9 cellular contexts compared by ENCODE assay signal in the genomic region with DNA sequence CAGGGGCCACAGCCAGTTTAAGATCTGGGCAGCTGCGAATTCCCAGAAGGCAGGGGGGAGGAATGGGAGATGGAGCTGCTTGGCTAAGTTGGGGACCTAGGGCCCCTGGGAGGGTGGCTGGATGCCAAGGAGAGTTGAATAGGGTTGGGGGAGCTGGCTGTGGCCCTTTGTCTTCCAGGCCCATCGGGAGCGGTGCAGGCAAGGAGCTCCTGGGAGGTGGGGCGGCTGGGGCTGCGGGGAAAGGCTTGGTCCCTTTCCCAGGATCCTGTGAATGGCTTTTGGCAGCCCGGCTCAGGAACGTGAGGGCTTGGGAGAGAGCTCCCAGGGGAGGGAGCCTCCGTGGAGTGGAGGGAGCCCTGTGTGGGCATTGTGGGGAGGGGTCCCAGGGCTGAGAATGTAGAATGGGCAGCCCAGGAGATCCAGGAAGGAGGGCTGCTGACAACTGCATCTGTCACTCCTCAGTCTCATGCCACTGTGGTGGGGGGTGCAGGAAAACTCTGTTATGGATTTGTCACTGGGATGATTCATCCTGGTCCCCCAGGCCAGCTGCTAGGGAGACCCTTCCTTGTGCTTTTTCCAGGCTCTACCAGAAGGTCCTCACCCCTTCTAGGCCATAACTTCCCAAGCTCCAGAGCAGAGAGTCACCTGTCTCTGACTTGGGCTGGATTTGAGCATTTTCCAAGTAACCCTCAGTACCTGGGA. TPM values are rescaled to one million over a fixed set of nuclear protein-coding genes. Genes with fewer than 3 reads are reported as not detected.
DNase-seq lines count a peak whose midpoint lies in the region; ATAC-seq and TF ChIP-seq lines count a peak whose summit lies in the region.
"Had no signal": no experiment of that assay in that cellular context is flagged by ENCODE, and none has a peak within 500 bp of the region (broad histone marks: within the 10 kb centered on the region; RNA-seq: fewer than 3 reads in every experiment).

No MANE protein-coding gene starts in this region.

- H3K79me2 ChIP-seq in HCT116 (ENCODE audit: insufficient read depth, low read length) = no peaks in the 10 kb centered on the region

- peaks cover 26% of the 10 kb centered on the region for H3K27me3 Mint-ChIP-seq in activated naive CD8-positive, alpha-beta T cell treated with anti-CD3 and anti-CD28 coated beads for 36 hours

- TF ChIP-seq RAD21 in HCT116 (IDR thresholded peaks at IDR 0.05; ENCODE audit: low read depth) = no peak

- H2AFZ ChIP-seq in HCT116 (ENCODE audit: low read depth, low read length, poor library complexity, severe bottlenecking) = no peak overlapping the region

- H3K27me3 ChIP-seq in HCT116 (ENCODE audit: insufficient read depth, low read length) (no peaks in the 10 kb centered on the region), sigmoid colon (peaks cover 0 to 3% (median 0%) of the 10 kb centered on the region in 3 donors)

- H3K4me1 ChIP-seq in HCT116 (ENCODE audit: control insufficient read depth in 1 of 2, insufficient read depth in 2 of 2, low read length in 2 of 2) (peaks cover 10 to 24% of the 10 kb centered on the region in 2 experiments; a peak in 3 of 4 replicates), sigmoid colon (peaks cover 0 to 26% (median 22%) of the 10 kb centered on the region in 4 donors)

- POLR2A ChIA-PET in HCT116 (lab: Charles Lee) = no interaction called here

- H4K20me1 ChIP-seq in HCT116 (ENCODE audit: insufficient read depth) = no peaks in the 10 kb centered on the region

- intact Hi-C loops in HCT116 (cut with micrococcal nuclease) = no loop called here
- intact Hi-C loops in sigmoid colon (cut with DNase I) = loop anchor here (2.0 to 5.0 kb wide), 3 partner anchors 16 to 59 kb away; partner anchors contain the start of gene PEX16

- TF ChIP-seq CTCF in HCT116 (IDR thresholded peaks at IDR 0.05 in 2 of 3, conservative IDR thresholded peaks at IDR 0.05 in 1 of 3; ENCODE audit: borderline replicate concordance in 1 of 3, insufficient read depth in 1 of 3, low read depth in 2 of 3, low read length in 2 of 3) = no peak
- no peak for TF ChIP-seq CTCF in sigmoid colon (IDR thresholded peaks at IDR 0.05)

- H3K4me2 ChIP-seq in HCT116 (ENCODE audit: low read length) = peak overlapping the region; percentile 68

- TF ChIP-seq EP300 in sigmoid colon (IDR thresholded peaks at IDR 0.05) = no peak

- H3K27ac Mint-ChIP-seq in activated naive CD8-positive, alpha-beta T cell treated with anti-CD3 and anti-CD28 coated beads for 36 hours = no peak overlapping the region

- H3K4me3 Mint-ChIP-seq in activated naive CD8-positive, alpha-beta T cell treated with anti-CD3 and anti-CD28 coated beads for 36 hours = peak overlapping the region; percentile 55

- H3K4me1 Mint-ChIP-seq in activated naive CD8-positive, alpha-beta T cell treated with anti-CD3 and anti-CD28 coated beads for 36 hours = peaks cover 4% of the 10 kb centered on the region

- no peaks in the 10 kb centered on the region for H3K36me3 ChIP-seq in HCT116 (ENCODE audit: control insufficient read depth in 1 of 2, insufficient read depth in 2 of 2, low read length in 2 of 2)
- H3K36me3 ChIP-seq in sigmoid colon = peaks cover 0 to 23% (median 0%) of the 10 kb centered on the region in 4 donors

- RAD21 ChIA-PET in HCT116 (lab: Charles Lee; ENCODE audit: low non-redundant PET in 1 of 2, low total read pairs in 2 of 2, uncharacterized antibody in 2 of 2, unreplicated experiment in 2 of 2) = no interaction called here

- no peak for DNase-seq in HCT116 (ENCODE audit: low read depth, low spot score)
- no peak for DNase-seq in activated naive CD8-positive, alpha-beta T cell treated with anti-CD3 and anti-CD28 coated beads for 36 hours
- DNase-seq in hippocampal formation (lab: John Stamatoyannopoulos, UW) = peak; percentile 51 to 62
- peak; percentile 81 for DNase-seq in sigmoid colon
- no peak for DNase-seq in 8988T
- DNase-seq in NCI-H526 (lab: John Stamatoyannopoulos, UW) = no peak
- DNase-seq in NK-92 (lab: John Stamatoyannopoulos, UW; ENCODE audit: unreplicated experiment) = no peak

- no peak overlapping the region for H3K27ac ChIP-seq in HCT116 (ENCODE audit: low read depth, low read length)
- H3K27ac ChIP-seq in sigmoid colon = peak overlapping the region in 3 of 4 donors; percentile 26 to 70 (median 68)

- no peaks in the 10 kb centered on the region for H3K36me3 Mint-ChIP-seq in activated naive CD8-positive, alpha-beta T cell treated with anti-CD3 and anti-CD28 coated beads for 36 hours

- H3K9ac ChIP-seq in HCT116 (ENCODE audit: low read length) = no peak overlapping the region

- no TSS peak for BruUV-seq in HCT116 (replicated peaks; lab: Mats Ljungman, UMichigan)

- H3K9me2 ChIP-seq in HCT116 (ENCODE audit: insufficient read depth) = no peaks in the 10 kb centered on the region

- 37 to 59% methylated on average over 8 of the region's 8 CpGs for WGBS in sigmoid colon, 2 donors

- H3K4me3 ChIP-seq in HCT116 (replicated peaks in 1 of 2; ENCODE audit: low read depth in 1 of 2, low read length in 2 of 2) = peak overlapping the region in 1 of 2 experiments; percentile 39; a peak in 1 of 4 replicates
- H3K4me3 ChIP-seq in sigmoid colon = peak overlapping the region; percentile 26 to 64 (median 58)

- CTCF ChIA-PET in HCT116 (lab: Charles Lee) = no interaction called here

- ATAC-seq in HCT116 = no peak
- no peak for ATAC-seq in HG03460 (IDR thresholded peaks at IDR 0.05; ENCODE audit: unreplicated experiment)

- TF ChIP-seq POLR2A in HCT116 (IDR thresholded peaks at IDR 0.05; ENCODE audit: borderline replicate concordance, extremely low read depth, insufficient read depth, insufficient read length) = no peak
- no peak for TF ChIP-seq POLR2A in sigmoid colon (IDR thresholded peaks at IDR 0.05)

- no peaks in the 10 kb centered on the region for H3K9me3 Mint-ChIP-seq in activated naive CD8-positive, alpha-beta T cell treated with anti-CD3 and anti-CD28 coated beads for 36 hours

- H3K9me3 ChIP-seq in HCT116 (ENCODE audit: control insufficient read depth in 1 of 2, insufficient read depth in 1 of 2, low read depth in 1 of 2, low read length in 2 of 2) = no peaks in the 10 kb centered on the region
- no peaks in the 10 kb centered on the region for H3K9me3 ChIP-seq in sigmoid colon

TF ChIP-seq in HCT116, 20 proteins besides CTCF, POLR2A, EP300 and RAD21:
- TF ChIP-seq CBX3 (IDR thresholded peaks at IDR 0.05; ENCODE audit: low read depth) (no peak), POLR2AphosphoS5 (IDR thresholded peaks at IDR 0.05; ENCODE audit: low read depth, low read length) (no peak)

RNA-seq across cellular contexts. Expression of gene FREY1, which starts 6.0 kb away (rescaled TPM):
- total RNA-seq in HCT116 (2021; ENCODE audit: unreplicated experiment) (0.96 TPM), sigmoid colon (1 to 10 TPM in 2 of 4 donors, not detected in 2; 2.2 to 3.5 TPM)
- polyA plus RNA-seq in HCT116 (2012) = 0.07 and 0.17 TPM in 2 replicates
- total RNA-seq in activated naive CD8-positive, alpha-beta T cell treated with anti-CD3 and anti-CD28 coated beads for 36 hours = under 1 TPM; 0.60 to 0.80 TPM
- under 1 TPM in 1 of 3 donors, not detected in 2; 0.64 TPM for polyA plus RNA-seq in sigmoid colon

RNA-seq across cellular contexts. Expression of gene MAPK8IP1, which starts 15.6 kb away (rescaled TPM):
- total RNA-seq in HCT116 (2021; ENCODE audit: unreplicated experiment) (10.1 TPM), sigmoid colon (10 to 100 TPM in 2 of 4 donors, 1 to 10 TPM in 2; 4.9 to 15.5 (median 8.8) TPM)
- 6.8 and 8.2 TPM in 2 replicates for polyA plus RNA-seq in HCT116 (2012)
- total RNA-seq in activated naive CD8-positive, alpha-beta T cell treated with anti-CD3 and anti-CD28 coated beads for 36 hours = under 1 TPM; 0.54 to 0.56 TPM
- polyA plus RNA-seq in sigmoid colon = 1 to 10 TPM; 1.2 to 4.2 (median 1.8) TPM

RNA-seq across cellular contexts. Expression of gene PEX16, which starts 16.6 kb away (rescaled TPM):
- total RNA-seq in HCT116 (2021; ENCODE audit: unreplicated experiment) (33.2 TPM), sigmoid colon (10 to 100 TPM; 13.8 to 28.2 (median 21.6) TPM)
- polyA plus RNA-seq in HCT116 (2012) = 30.0 and 37.6 TPM in 2 replicates
- 10 to 100 TPM; 34.8 to 43.5 TPM for total RNA-seq in activated naive CD8-positive, alpha-beta T cell treated with anti-CD3 and anti-CD28 coated beads for 36 hours
- polyA plus RNA-seq in sigmoid colon = 10 to 100 TPM; 30.3 to 46.3 (median 37.8) TPM

RNA-seq across cellular contexts. Expression of gene LARGE2, which starts 21.4 kb away (rescaled TPM):
- total RNA-seq in HCT116 (2021; ENCODE audit: unreplicated experiment) = 67.6 TPM
- polyA plus RNA-seq in HCT116 (2012) = 60.8 and 61.4 TPM in 2 replicates
- total RNA-seq in activated naive CD8-positive, alpha-beta T cell treated with anti-CD3 and anti-CD28 coated beads for 36 hours = 1 to 10 TPM; 1.2 to 1.5 TPM
- not detected for total RNA-seq in sigmoid colon
- 10 to 100 TPM in 1 of 3 donors, under 1 TPM in 1, not detected in 1; 0.46 to 13.6 TPM for polyA plus RNA-seq in sigmoid colon
- total RNA-seq: endothelial cell of umbilical vein had no signal

RNA-seq across cellular contexts. Expression of gene CRY2, which starts 53.8 kb away (rescaled TPM):
- total RNA-seq in HCT116 (2021; ENCODE audit: unreplicated experiment) (18.0 TPM), sigmoid colon (10 to 100 TPM; 27.5 to 49.3 (median 38.9) TPM)
- 10.8 and 11.8 TPM in 2 replicates for polyA plus RNA-seq in HCT116 (2012)
- total RNA-seq in activated naive CD8-positive, alpha-beta T cell treated with anti-CD3 and anti-CD28 coated beads for 36 hours = 10 to 100 TPM; 10.6 to 14.7 TPM
- 10 to 100 TPM in 2 of 3 donors, 1 to 10 TPM in 1; 5.3 to 14.9 (median 13.2) TPM for polyA plus RNA-seq in sigmoid colon

Comparison
In these comparisons a context has a peak if more than half of its experiments do, and no peak if none do; other contexts are left out.
1. DNase-seq: peak in hippocampal formation (2 of 2) and sigmoid colon (single experiment); none in HCT116 (single experiment), activated naive CD8-positive, alpha-beta T cell treated with anti-CD3 and anti-CD28 coated beads for 36 hours (single experiment), 8988T (single experiment), NCI-H526 (0 of 2) and NK-92 (single experiment).